ENCODE assay signal across 17 cellular contexts in genomic region chr10:35711615-35712411, GRCh38.
"Had no signal": no experiment of that assay in that cellular context is flagged by ENCODE, and none has a peak within 500 bp of the region (broad histone marks: within the 10 kb centered on the region; RNA-seq: fewer than 3 reads in every experiment).

No MANE protein-coding gene starts in this region.

- H3K4me3 ChIP-seq: body of pancreas, coronary artery, gastrocnemius medialis, heart right ventricle, left ventricle myocardium inferior, psoas muscle, spleen, upper lobe of left lung had no signal

- H3K36me3 Mint-ChIP-seq: activated naive CD4-positive, alpha-beta T cell treated with anti-CD3 and anti-CD28 coated beads, Interleukin-2, amount 50 U/mL, for 72 hours had no signal

- H3K4me1 ChIP-seq: body of pancreas, gastrocnemius medialis, psoas muscle, spleen, upper lobe of left lung had no signal

- H3K9me3 ChIP-seq: body of pancreas, gastrocnemius medialis, psoas muscle had no signal

- DNase-seq: activated B cell treated with CpG ODN at 0.5 μM for 24 hours; activated effector memory CD4-positive, alpha-beta T cell treated with Interleukin-2 at 50 U/mL for 16 hours; activated T-cell treated with anti-CD3 and anti-CD28 coated beads, Interleukin-2, amount 50 U/mL, for 1 hour; amniotic stem cell; body of pancreas; central memory CD4-positive, alpha-beta T cell; effector CD4-positive, alpha-beta T cell; gastrocnemius medialis; heart right ventricle; left ventricle myocardium inferior; psoas muscle; spleen; stimulated activated CD4-positive, alpha-beta T cell treated with anti-CD3 and anti-CD28 coated beads, Interleukin-1b, Interleukin-23, amount 100 ng/mL, for 48 hours; stimulated activated naive CD4-positive, alpha-beta T cell treated with Interleukin-2 at 50 U/mL for 16 hours; upper lobe of left lung had no signal

- H3K36me3 ChIP-seq: gastrocnemius medialis, heart right ventricle, left ventricle myocardium inferior, spleen, upper lobe of left lung had no signal

- H3K27me3 ChIP-seq: body of pancreas, gastrocnemius medialis, upper lobe of left lung had no signal

- H3K4me1 Mint-ChIP-seq: activated B cell treated with CpG ODN at 0.5 μM for 24 hours had no signal

- H3K27ac ChIP-seq: body of pancreas, coronary artery, gastrocnemius medialis, heart right ventricle, left ventricle myocardium inferior, psoas muscle, spleen, upper lobe of left lung had no signal

- H3K27ac Mint-ChIP-seq: activated B cell treated with CpG ODN at 0.5 μM for 24 hours; activated naive CD4-positive, alpha-beta T cell treated with anti-CD3 and anti-CD28 coated beads, Interleukin-2, amount 50 U/mL, for 72 hours had no signal

- H3K4me3 Mint-ChIP-seq: activated B cell treated with CpG ODN at 0.5 μM for 24 hours had no signal
